In genomic region chr12:104956870-104957301, GRCh38 we compare ENCODE assay signal across 9 cellular contexts. TPM values are rescaled to one million over a fixed set of nuclear protein-coding genes. Genes with fewer than 3 reads are reported as not detected.
A peak's percentile ranks its signal among the peaks of the same experiment; 100 is the strongest.
DNase-seq lines count a peak whose midpoint lies in the region; ATAC-seq and TF ChIP-seq lines count a peak whose summit lies in the region.
"Had no signal": no experiment of that assay in that cellular context is flagged by ENCODE, and none has a peak within 500 bp of the region (broad histone marks: within the 10 kb centered on the region; RNA-seq: fewer than 3 reads in every experiment).

No MANE protein-coding gene starts in this region.

- 69% methylated on average over 7 of the region's 7 CpGs for WGBS in smooth muscle cell (ENCODE audit: low lambda C conversion rate)

- H3F3A ChIP-seq in smooth muscle cell (ENCODE audit: low read depth) = peaks cover 6% of the 10 kb centered on the region

- H2AFZ ChIP-seq in OCI-LY3 (ENCODE audit: low read depth, low read length) (no peak overlapping the region), smooth muscle cell (ENCODE audit: low read depth) (no peak overlapping the region)

- DNase-seq in NCI-H2107 treated with DMSO at 0.1 percent for 48 hours (lab: John Stamatoyannopoulos, UW; ENCODE audit: unreplicated experiment) (peak; percentile 22), NCI-H2107 (lab: John Stamatoyannopoulos, UW) (no peak), epithelial cell of proximal tubule (ENCODE audit: low read depth) (no peak), smooth muscle cell (lab: John Stamatoyannopoulos, UW; ENCODE audit: unreplicated experiment) (no peak), NOMO-1 treated with dmso at 0.1 percent for 144 hours (lab: John Stamatoyannopoulos, UW; ENCODE audit: unreplicated experiment) (no peak), inferior parietal cortex (ENCODE audit: extremely low spot score) (no peak)
- DNase-seq: SHP77 treated with DMSO at 0.1 percent for 48 hours had no signal

- peak overlapping the region; percentile 94 for H3K4me2 ChIP-seq in OCI-LY3 (ENCODE audit: low read length)
- H3K4me2 ChIP-seq in smooth muscle cell = peak overlapping the region; percentile 89

- H4K20me1 ChIP-seq in OCI-LY3 (ENCODE audit: insufficient read depth, low read length) (peaks cover 27% of the 10 kb centered on the region; the same call in 1 of the 2 replicates), smooth muscle cell (ENCODE audit: low read depth) (no peaks in the 10 kb centered on the region)

- no peak for ATAC-seq in GM19397 (IDR thresholded peaks at IDR 0.05; ENCODE audit: unreplicated experiment)

- H3K27me3 ChIP-seq in OCI-LY3 (ENCODE audit: low read depth, low read length) (no peaks in the 10 kb centered on the region), smooth muscle cell (ENCODE audit: low read depth) (peaks cover 8% of the 10 kb centered on the region)

- H3K9me3 ChIP-seq in OCI-LY3 (ENCODE audit: insufficient read depth, low read length) = no peaks in the 10 kb centered on the region
- no peaks in the 10 kb centered on the region for H3K9me3 ChIP-seq in smooth muscle cell (replicated peaks; ENCODE audit: low read depth)

- no peak for TF ChIP-seq CTCF in OCI-LY3 (IDR thresholded peaks at IDR 0.05; ENCODE audit: low read depth, low read length)
- TF ChIP-seq CTCF in epithelial cell of proximal tubule (conservative IDR thresholded peaks at IDR 0.05; ENCODE audit: low read depth, low read length) = no peak
- TF ChIP-seq CTCF in smooth muscle cell (IDR thresholded peaks at IDR 0.05; ENCODE audit: borderline replicate concordance, insufficient read depth, poor library complexity, severe bottlenecking) = no peak

- H3K4me1 ChIP-seq in OCI-LY3 (ENCODE audit: low read length) (peaks cover 40% of the 10 kb centered on the region), smooth muscle cell (ENCODE audit: low read depth) (no peaks in the 10 kb centered on the region)

- H3K4me3 ChIP-seq in OCI-LY3 (ENCODE audit: low read length) (peak overlapping the region; percentile 87), epithelial cell of proximal tubule (ENCODE audit: low read depth, low read length) (peak overlapping the region; percentile 86), smooth muscle cell (peak overlapping the region; percentile 86)

- no peak overlapping the region for H3K27ac ChIP-seq in OCI-LY3 (ENCODE audit: low read length)
- H3K27ac ChIP-seq in smooth muscle cell (ENCODE audit: low read depth) = no peak overlapping the region

- H3K36me3 ChIP-seq in OCI-LY3 (replicated peaks; ENCODE audit: low read depth, low read length) (peaks cover 6% of the 10 kb centered on the region), smooth muscle cell (ENCODE audit: low read depth) (no peaks in the 10 kb centered on the region)

- H3K79me2 ChIP-seq in OCI-LY3 (ENCODE audit: low read length) = peaks cover 62% of the 10 kb centered on the region
- no peaks in the 10 kb centered on the region for H3K79me2 ChIP-seq in smooth muscle cell (ENCODE audit: low read depth)

- peak overlapping the region; percentile 78 for H3K9ac ChIP-seq in OCI-LY3 (ENCODE audit: low read length)
- H3K9ac ChIP-seq in smooth muscle cell (ENCODE audit: low read depth) = no peak overlapping the region

RNA-seq across cellular contexts. Expression of gene SLC41A2, which starts 1.2 kb away (rescaled TPM):
- total RNA-seq in epithelial cell of proximal tubule = 19.7 and 24.4 TPM in 2 replicates
- total RNA-seq in smooth muscle cell = 11.4 and 16.2 TPM in 2 replicates
- polyA plus RNA-seq in smooth muscle cell = 2.6 and 3.0 TPM in 2 replicates

RNA-seq across cellular contexts. Expression of gene NOPCHAP1, which starts 29.2 kb away (rescaled TPM):
- total RNA-seq in epithelial cell of proximal tubule (17.4 and 20.9 TPM in 2 replicates), smooth muscle cell (2.7 and 8.1 TPM in 2 replicates)
- 17.4 and 18.9 TPM in 2 replicates for polyA plus RNA-seq in smooth muscle cell
